8 cellular contexts compared by ENCODE assay signal in genomic region chr16:57187508-57187854, GRCh38. TPM values are rescaled to one million over a fixed set of nuclear protein-coding genes. Genes with fewer than 3 reads are reported as not detected.
DNase-seq lines count a peak whose midpoint lies in the region; ATAC-seq and TF ChIP-seq lines count a peak whose summit lies in the region.

No MANE protein-coding gene starts in this region.

- H3K4me3 ChIP-seq in HAP-1 (peak overlapping the region; percentile 91), transverse colon (peak overlapping the region; percentile 46 to 100 (median 82))

- H3K4me1 ChIP-seq in HAP-1 (peaks cover 5% of the 10 kb centered on the region; the same call in 1 of the 2 replicates), transverse colon (peaks cover 7 to 62% (median 29%) of the 10 kb centered on the region in 4 donors)

- peaks cover 21% of the 10 kb centered on the region for H3K4me1 Mint-ChIP-seq in activated T-helper 17 cell treated with anti-CD3 and anti-CD28 coated beads, Interleukin-2, amount 50 U/mL, for 72 hours

- H3K4me3 Mint-ChIP-seq in activated T-helper 17 cell treated with anti-CD3 and anti-CD28 coated beads, Interleukin-2, amount 50 U/mL, for 72 hours = peak overlapping the region; percentile 97

- TF ChIP-seq POLR2A in transverse colon (IDR thresholded peaks at IDR 0.05) = no peak

- no peak for TF ChIP-seq EP300 in transverse colon (IDR thresholded peaks at IDR 0.05; ENCODE audit: low read depth)

- peak overlapping the region; percentile 95 for H3K27ac Mint-ChIP-seq in activated T-helper 17 cell treated with anti-CD3 and anti-CD28 coated beads, Interleukin-2, amount 50 U/mL, for 72 hours

- peaks cover 27% of the 10 kb centered on the region for H3K36me3 Mint-ChIP-seq in activated T-helper 17 cell treated with anti-CD3 and anti-CD28 coated beads, Interleukin-2, amount 50 U/mL, for 72 hours (ENCODE audit: low read depth)

- TF ChIP-seq CTCF in 22Rv1 (IDR thresholded peaks at IDR 0.05) (no peak), transverse colon (IDR thresholded peaks at IDR 0.05) (no peak)

- intact Hi-C loops in transverse colon (cut with DNase I; ENCODE audit: low total_unique reads) = no loop called here

- H3K36me3 ChIP-seq in HAP-1 (replicated peaks) (0 out of 2 replicates have a peak, but pooled peaks cover 5% of the 10 kb centered on the region), transverse colon (no peaks in the 10 kb centered on the region)

- no peaks in the 10 kb centered on the region for H3K9me3 Mint-ChIP-seq in activated T-helper 17 cell treated with anti-CD3 and anti-CD28 coated beads, Interleukin-2, amount 50 U/mL, for 72 hours

- ATAC-seq in activated T-helper 17 cell treated with anti-CD3 and anti-CD28 coated beads, Interleukin-2, amount 50 U/mL, for 72 hours (replicated peaks) = no peak
- ATAC-seq in GM18502 (IDR thresholded peaks at IDR 0.05; ENCODE audit: poor library complexity, unreplicated experiment) = no peak
- ATAC-seq in HG02852 (IDR thresholded peaks at IDR 0.05; ENCODE audit: unreplicated experiment) = no peak

- no peaks in the 10 kb centered on the region for H3K27me3 Mint-ChIP-seq in activated T-helper 17 cell treated with anti-CD3 and anti-CD28 coated beads, Interleukin-2, amount 50 U/mL, for 72 hours

- H3K9me3 ChIP-seq in HAP-1 (no peaks in the 10 kb centered on the region), transverse colon (no peaks in the 10 kb centered on the region)

- in situ Hi-C loops in HAP-1 (cut with MboI; ENCODE audit: low sequenced_read_pairs) (no loop called here), transverse colon (cut with MboI; ENCODE audit: low pct_ligation_motif_present in 1 of 4, low pct_unique_long_range_greater_than_20kb in 1 of 4, low sequenced_read_pairs in 3 of 4) (no loop called here)

- H3K27ac ChIP-seq in 22Rv1 = peak overlapping the region; percentile 87
- H3K27ac ChIP-seq in transverse colon = peak overlapping the region; percentile 95 to 98 (median 97)

- 4 to 5% methylated on average over 5 to 6 of the region's 6 CpGs for WGBS in transverse colon (ENCODE audit: low coverage in 1 of 2), 2 donors

- peak in 1 of 2 experiments; percentile 15 for DNase-seq in HAP-1 (ENCODE audit: low spot score in 2 of 2)
- DNase-seq in kidney glomerular epithelial cell (lab: John Stamatoyannopoulos, UW) = peak; percentile 14
- DNase-seq in transverse colon = no peak
- no peak for DNase-seq in HK-2 (ENCODE audit: unreplicated experiment)

- H3K27me3 ChIP-seq in HAP-1 (ENCODE audit: low read depth) (no peaks in the 10 kb centered on the region), transverse colon (no peaks in the 10 kb centered on the region)

RNA-seq across cellular contexts. Expression of gene RSPRY1, which starts 1.4 kb away (rescaled TPM):
- total RNA-seq in activated T-helper 17 cell treated with anti-CD3 and anti-CD28 coated beads, Interleukin-2, amount 50 U/mL, for 72 hours = 10 to 100 TPM; 34.1 to 37.4 TPM
- total RNA-seq in transverse colon = 10 to 100 TPM; 17.1 to 58.4 (median 44.5) TPM

RNA-seq across cellular contexts. Expression of gene PSME3IP1, which starts 1.6 kb away (rescaled TPM):
- 100 to 1,000 TPM in 1 of 2 donors, 10 to 100 TPM in 1; 79.0 to 103 TPM for total RNA-seq in activated T-helper 17 cell treated with anti-CD3 and anti-CD28 coated beads, Interleukin-2, amount 50 U/mL, for 72 hours
- 100 to 1,000 TPM in 3 of 4 donors, 10 to 100 TPM in 1; 95.7 to 185 (median 120) TPM for total RNA-seq in transverse colon

RNA-seq across cellular contexts. Expression of gene ARL2BP, which starts 57.6 kb away (rescaled TPM):
- 10 to 100 TPM; 17.0 to 23.5 TPM for total RNA-seq in activated T-helper 17 cell treated with anti-CD3 and anti-CD28 coated beads, Interleukin-2, amount 50 U/mL, for 72 hours
- 10 to 100 TPM; 10.3 to 39.6 (median 36.5) TPM for total RNA-seq in transverse colon
